In the genomic region with DNA sequence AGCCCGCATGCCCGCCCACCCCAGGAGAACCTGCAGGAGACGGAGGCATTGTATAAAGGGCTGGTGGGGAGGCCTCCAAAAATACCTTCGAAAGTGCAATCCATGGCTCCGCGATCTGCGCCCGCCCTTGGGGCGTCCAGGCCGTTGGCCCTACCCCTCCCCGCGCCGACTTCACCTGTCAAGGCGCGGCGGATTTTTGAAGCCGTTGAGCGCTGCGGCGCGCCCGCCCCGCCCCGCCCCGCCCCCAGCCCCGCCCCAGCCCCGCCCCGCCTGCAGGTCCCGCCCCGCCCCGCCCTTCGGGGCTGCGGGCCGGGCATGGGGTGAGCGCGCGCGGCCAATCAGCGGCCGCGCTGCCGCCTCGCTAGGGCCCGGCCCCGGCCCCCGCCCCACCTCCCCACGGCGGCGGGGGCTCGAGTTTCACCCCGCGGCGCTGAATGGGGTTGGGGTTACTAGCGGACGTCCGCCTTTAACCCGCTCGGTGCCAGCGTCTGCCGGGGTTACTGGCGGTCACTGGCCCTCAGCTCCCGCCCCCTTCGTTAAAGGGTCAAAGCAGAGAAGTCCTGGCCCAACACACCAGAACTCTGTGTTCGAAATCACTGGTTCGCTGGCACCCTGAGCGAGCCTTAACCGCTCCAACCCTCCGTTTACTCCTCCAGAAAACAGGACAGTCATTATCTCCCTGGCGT, we compare ENCODE assay signal across 8 cellular contexts. TPM values are rescaled to one million over a fixed set of nuclear protein-coding genes. Genes with fewer than 3 reads are reported as not detected.
DNase-seq lines count a peak whose midpoint lies in the region; ATAC-seq, FAIRE-seq and TF ChIP-seq lines count a peak whose summit lies in the region.

No MANE protein-coding gene starts in this region.

- ATAC-seq in GM21737 (IDR thresholded peaks at IDR 0.05; ENCODE audit: unreplicated experiment), result peak; percentile 68

- peak overlapping the region; percentile 69 for H3K9ac ChIP-seq in Karpas-422 (ENCODE audit: low read length)

- WGBS in testis, 2 donors, result 1 to 3% methylated on average over 15 to 47 of the region's 69 CpGs

- H3K9me2 ChIP-seq in Karpas-422 (replicated peaks; ENCODE audit: insufficient read depth, low read length), result no peaks in the 10 kb centered on the region

- intact Hi-C loops in testis (cut with DNase I; ENCODE audit: low total_unique reads), result no loop called here

- H3K9me3 ChIP-seq in Karpas-422 (ENCODE audit: low read length), result no peaks in the 10 kb centered on the region
- H3K9me3 ChIP-seq in neutrophil, result no peaks in the 10 kb centered on the region
- H3K9me3 ChIP-seq in testis, result no peaks in the 10 kb centered on the region

- peak overlapping the region; percentile 94 for H3K4me2 ChIP-seq in Karpas-422 (ENCODE audit: low read depth, low read length, poor library complexity, severe bottlenecking)

- peak overlapping the region; percentile 67 for H3K4me3 ChIP-seq in Karpas-422 (ENCODE audit: low read length)
- peak overlapping the region; percentile 71 for H3K4me3 ChIP-seq in neutrophil (ENCODE audit: low read depth in 1 of 2, low read length in 1 of 2)
- peak overlapping the region; percentile 57 to 68 for H3K4me3 ChIP-seq in testis

- TF ChIP-seq CTCF in neutrophil (IDR thresholded peaks at IDR 0.05) (no peak), testis (IDR thresholded peaks at IDR 0.05) (no peak)

- H3K79me2 ChIP-seq in Karpas-422 (ENCODE audit: low read length), result peaks cover 68% of the 10 kb centered on the region

- TF ChIP-seq POLR2A in testis (IDR thresholded peaks at IDR 0.05), result no peak

- H3K4me1 ChIP-seq in Karpas-422 (ENCODE audit: low read length) (peaks cover 82% of the 10 kb centered on the region), neutrophil (ENCODE audit: control insufficient read depth in 1 of 2, insufficient read depth in 1 of 2, low read depth in 1 of 2, low read length in 1 of 2) (peaks cover 44 to 48% of the 10 kb centered on the region in 2 experiments), testis (peaks cover 62% of the 10 kb centered on the region)

- no peak for FAIRE-seq in frontal cortex (lab: Jason Lieb, UNC)

- H3K27me3 ChIP-seq in Karpas-422 (ENCODE audit: low read length) (no peaks in the 10 kb centered on the region), neutrophil (peaks cover 10% of the 10 kb centered on the region), testis (no peaks in the 10 kb centered on the region)

- DNase-seq in ELR (ENCODE audit: low read depth), result peak; percentile 83
- peak; percentile 96 for DNase-seq in Karpas-422
- DNase-seq in SHP77 treated with DMSO at 0.1 percent for 48 hours (lab: John Stamatoyannopoulos, UW), result peak; percentile 91
- peak; percentile 57 for DNase-seq in activated gamma-delta T cell treated with anti-CD3 and anti-CD28 coated beads, Interleukin-2, amount 50 U/mL, for 16 hours (ENCODE audit: low read depth)
- DNase-seq in frontal cortex (ENCODE audit: low spot score in 2 of 2), result peak; percentile 99
- DNase-seq in testis, result peak; percentile 89

- peak overlapping the region; percentile 90 for H3K27ac ChIP-seq in Karpas-422 (ENCODE audit: low read length)
- H3K27ac ChIP-seq in neutrophil, result peak overlapping the region; percentile 74
- peak overlapping the region; percentile 73 to 90 for H3K27ac ChIP-seq in testis

- H3K36me3 ChIP-seq in Karpas-422 (ENCODE audit: insufficient read depth, low read length) (no peaks in the 10 kb centered on the region), neutrophil (peaks cover 11% of the 10 kb centered on the region), testis (ENCODE audit: low read depth, missing control alignments) (no peaks in the 10 kb centered on the region)

- peaks cover 36% of the 10 kb centered on the region for H4K20me1 ChIP-seq in Karpas-422 (ENCODE audit: insufficient read depth, low read depth, low read length)

- H2AFZ ChIP-seq in Karpas-422 (ENCODE audit: low read length), result no peak overlapping the region

RNA-seq across cellular contexts. Expression of gene SREBF1, which starts 13.2 kb away (rescaled TPM):
- total RNA-seq in Karpas-422 (2014; rRNA removed; shearing (Covaris generic); ENCODE audit: low replicate concordance), result 52.0 and 103 TPM in 2 replicates
- total RNA-seq in frontal cortex, result 17.5 TPM
- total RNA-seq in testis, result 100 to 1,000 TPM; 239 to 256 TPM
- 142 TPM for polyA plus RNA-seq in testis (ENCODE audit: insufficient read depth, low read depth, low replicate concordance)

Comparison
In these comparisons a context has a peak if more than half of its experiments do, and no peak if none do; other contexts are left out.
1. Peak in every context shown above with its lines: DNase-seq, ATAC-seq, H3K4me3 ChIP-seq and H3K27ac ChIP-seq.